ENCODE assay signal across 17 cellular contexts in the genomic region with DNA sequence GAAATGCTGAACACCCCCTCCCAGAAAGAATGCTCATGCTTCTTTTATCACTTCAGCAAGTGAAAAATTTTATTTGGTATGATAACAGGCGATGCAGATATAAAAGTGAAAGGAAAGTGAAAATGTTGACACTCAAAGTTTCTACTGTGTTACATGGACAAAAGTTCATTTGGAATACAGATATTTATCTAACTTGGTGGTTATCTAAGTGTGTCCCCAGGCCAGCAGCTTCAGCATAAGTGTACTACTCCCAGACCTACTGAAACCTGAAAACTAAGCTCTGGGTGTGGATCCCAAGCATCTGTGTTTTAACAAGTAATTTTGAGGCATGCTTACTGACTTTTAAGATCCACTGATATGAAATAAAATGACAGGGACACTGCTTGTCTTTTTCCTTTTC.
DNase-seq lines count a peak whose midpoint lies in the region; ATAC-seq and TF ChIP-seq lines count a peak whose summit lies in the region.
"Had no signal": no experiment of that assay in that cellular context is flagged by ENCODE, and none has a peak within 500 bp of the region (broad histone marks: within the 10 kb centered on the region; RNA-seq: fewer than 3 reads in every experiment).

No MANE protein-coding gene starts in this region.

- H3K27me3 ChIP-seq in OCI-LY3 (ENCODE audit: low read depth, low read length) = no peaks in the 10 kb centered on the region
- H3K27me3 ChIP-seq: BE2C, BLaER1 had no signal

- peak; percentile 25 for DNase-seq in OCI-M1 (lab: John Stamatoyannopoulos, UW)
- no peak for DNase-seq in left lobe of liver (ENCODE audit: low spot score)
- no peak for DNase-seq in COR-L47 (lab: John Stamatoyannopoulos, UW)
- DNase-seq: 8988T; ACHN; BE2C; C1 segment of cervical spinal cord; Caco-2; Calu3; CD4-positive, alpha-beta memory T cell; CD4-positive, CD25-positive, alpha-beta regulatory T cell; CD8-positive, alpha-beta memory T cell; DMS79 treated with DMSO at 0.1 percent for 48 hours; GF-D8 had no signal

- H3K79me2 ChIP-seq in OCI-LY3 (ENCODE audit: low read length) = no peaks in the 10 kb centered on the region

- no peak overlapping the region for H3K4me3 ChIP-seq in OCI-LY3 (ENCODE audit: low read length)
- H3K4me3 ChIP-seq: BLaER1 had no signal

- H3K4me2 ChIP-seq in OCI-LY3 (ENCODE audit: low read length) = no peak overlapping the region
- H3K4me2 ChIP-seq: BLaER1 had no signal

- no peak overlapping the region for H3K27ac ChIP-seq in OCI-LY3 (ENCODE audit: low read length)
- H3K27ac ChIP-seq: BLaER1 had no signal

- no peaks in the 10 kb centered on the region for H3K9me3 ChIP-seq in OCI-LY3 (ENCODE audit: insufficient read depth, low read length)
- H3K9me3 ChIP-seq: BE2C, BLaER1, Caco-2 had no signal

- H3K36me3 ChIP-seq in OCI-LY3 (replicated peaks; ENCODE audit: low read depth, low read length) = no peaks in the 10 kb centered on the region
- H3K36me3 ChIP-seq: BE2C, BLaER1 had no signal

- H3K9ac ChIP-seq in OCI-LY3 (ENCODE audit: low read length) = no peak overlapping the region
- H3K9ac ChIP-seq: BLaER1 had no signal

- TF ChIP-seq CTCF in OCI-LY3 (IDR thresholded peaks at IDR 0.05; ENCODE audit: low read depth, low read length) = no peak

- H4K20me1 ChIP-seq in OCI-LY3 (ENCODE audit: insufficient read depth, low read length) = no peaks in the 10 kb centered on the region
- H4K20me1 ChIP-seq: BLaER1 had no signal

- 0 out of 2 replicates have a peak overlapping the region, but pooled peaks have one; percentile 15 for H2AFZ ChIP-seq in OCI-LY3 (ENCODE audit: low read depth, low read length)

- ATAC-seq in left lobe of liver (peak; percentile 62), HG03108 (IDR thresholded peaks at IDR 0.05; ENCODE audit: unreplicated experiment) (no peak)

- H3K4me1 ChIP-seq in OCI-LY3 (ENCODE audit: low read length) = no peaks in the 10 kb centered on the region
- H3K4me1 ChIP-seq: BE2C, BLaER1, Caco-2 had no signal
